23 cellular contexts compared by ENCODE assay signal in genomic region chr9:94533601-94534000, GRCh38. TPM values are rescaled to one million over a fixed set of nuclear protein-coding genes. Genes with fewer than 3 reads are reported as not detected.
"Had no signal": no experiment of that assay in that cellular context is flagged by ENCODE, and none has a peak within 500 bp of the region (broad histone marks: within the 10 kb centered on the region; RNA-seq: fewer than 3 reads in every experiment).

No MANE protein-coding gene starts in this region.

- H3K4me1 ChIP-seq: SJCRH30 had no signal

- H3K4me3 ChIP-seq: MG63, SJCRH30 had no signal

- H3K9me3 ChIP-seq: MG63, SJCRH30 had no signal

- H3K27me3 ChIP-seq: MG63, SJCRH30 had no signal

- H3K27ac ChIP-seq: SJCRH30 had no signal

- ATAC-seq: Panc1, PC-3, Right ventricle myocardium inferior, SK-N-SH treated with all-trans-retinoic acid at 6 μM for 48 hours had no signal

- H3K36me3 ChIP-seq: MG63, SJCRH30 had no signal

- DNase-seq: IMR-90, Karpas-422, KG1, MG63, NCI-H1092, NCI-H1105 treated with DMSO at 0.1 percent for 48 hours, NCI-H1436, NCI-H187, NCI-H2029, NCI-H2081 treated with DMSO at 0.1 percent for 48 hours, NCI-H2171, NCI-H226, NCI-H446, NCI-H510A, NCI-H524 treated with DMSO at 0.1 percent for 48 hours, NCI-H69, NCI-H774, PC-3, SHP77 treated with DMSO at 0.1 percent for 48 hours, SJCRH30 had no signal

RNA-seq across cellular contexts. Expression of gene PCAT7, which starts 21.3 kb away (rescaled TPM):
- total RNA-seq: IMR-90, Right ventricle myocardium inferior, SJCRH30 had no signal
- polyA plus RNA-seq: IMR-90 had no signal
